ENCODE assay signal across 32 cellular contexts in genomic region chr16:82322177-82322576, GRCh38.
"Had no signal": no experiment of that assay in that cellular context is flagged by ENCODE, and none has a peak within 500 bp of the region (broad histone marks: within the 10 kb centered on the region; RNA-seq: fewer than 3 reads in every experiment).

No MANE protein-coding gene starts in this region.

- DNase-seq: activated CD4-positive, alpha-beta T cell treated with anti-CD3 and anti-CD28 coated beads for 1 hour; activated CD4-positive, alpha-beta T cell treated with anti-CD3 and anti-CD28 coated beads for 48 hours; activated CD4-positive, alpha-beta T cell treated with anti-CD3 and anti-CD28 coated beads, Interleukin-2, amount 50 U/mL, for 4 hours; activated CD4-positive, CD25-positive, alpha-beta regulatory T cell; activated CD8-positive, alpha-beta T cell treated with anti-CD3 and anti-CD28 coated beads for 36 hours; activated effector memory CD4-positive, alpha-beta T cell treated with anti-CD3 and anti-CD28 coated beads, Interleukin-2, amount 50 U/mL, for 16 hours; activated naive CD4-positive, alpha-beta T cell; activated naive CD4-positive, alpha-beta T cell treated with anti-CD3 and anti-CD28 coated beads, Interleukin-2, amount 50 U/mL, for 16 hours; activated naive CD8-positive, alpha-beta T cell treated with anti-CD3 and anti-CD28 coated beads for 36 hours; activated T-cell treated with anti-CD3 and anti-CD28 coated beads, Interleukin-2, amount 50 U/mL, for 1 hour; activated T-cell treated with anti-CD3 and anti-CD28 coated beads, Interleukin-2, amount 50 U/mL, for 72 hours; amniotic stem cell; aorta; brain microvascular endothelial cell; Kasumi-1; MM.1S; MV-4-11; NCI-H1092; NCI-H1436 treated with DMSO at 0.1 percent for 48 hours; NCI-H1694 treated with DMSO at 0.1 percent for 48 hours; NCI-H2029; NCI-H345; NCI-H524 treated with DMSO at 0.1 percent for 48 hours; Peyer's patch; RPMI8226; SHP77 treated with DMSO at 0.1 percent for 48 hours; SW 1271; T-helper 1 cell; T1000; WERI-Rb-1 had no signal

- H3K27ac ChIP-seq: brain microvascular endothelial cell, cardiac muscle cell, Peyer's patch, WERI-Rb-1 had no signal

- H3K27me3 ChIP-seq: brain microvascular endothelial cell, Peyer's patch had no signal

- H3K4me1 ChIP-seq: Peyer's patch had no signal

- H3K36me3 ChIP-seq: brain microvascular endothelial cell, cardiac muscle cell, Peyer's patch, WERI-Rb-1 had no signal

- ATAC-seq: activated CD8-positive, alpha-beta T cell treated with anti-CD3 and anti-CD28 coated beads for 36 hours; activated T-cell treated with anti-CD3 and anti-CD28 coated beads, Interleukin-2, amount 50 U/mL, for 72 hours; activated T-helper 17 cell treated with anti-CD3 and anti-CD28 coated beads, Interleukin-2, amount 50 U/mL, for 72 hours had no signal

- H3K4me3 ChIP-seq: cardiac muscle cell, Peyer's patch had no signal
